ENCODE assay signal across 9 cellular contexts in genomic region chr2:235492850-235493344, GRCh38. TPM values are rescaled to one million over a fixed set of nuclear protein-coding genes. Genes with fewer than 3 reads are reported as not detected.
DNase-seq lines count a peak whose midpoint lies in the region; ATAC-seq, FAIRE-seq and TF ChIP-seq lines count a peak whose summit lies in the region.
"Had no signal": no experiment of that assay in that cellular context is flagged by ENCODE, and none has a peak within 500 bp of the region (broad histone marks: within the 10 kb centered on the region; RNA-seq: fewer than 3 reads in every experiment).

No MANE protein-coding gene starts in this region.

- H3K4me2 ChIP-seq in mammary epithelial cell (ENCODE audit: insufficient read depth, low read depth, low read length) (peak overlapping the region; percentile 76), HepG2 (ENCODE audit: low read depth, low read length) (peak overlapping the region; percentile 75)

- H3K27me3 ChIP-seq in mammary epithelial cell (ENCODE audit: insufficient read depth, low read length), result no peaks in the 10 kb centered on the region
- H3K27me3 ChIP-seq in HepG2 (ENCODE audit: control insufficient read depth in 1 of 2, insufficient read depth in 2 of 2, low read length in 2 of 2), result peaks cover 0 to 14% of the 10 kb centered on the region in 2 experiments; a peak in 2 of 5 replicates
- no peaks in the 10 kb centered on the region for H3K27me3 ChIP-seq in thoracic aorta (replicated peaks; ENCODE audit: insufficient read depth)

- ATAC-seq in HepG2 (no peak), thoracic aorta (ENCODE audit: insufficient number of reproducible peaks, low FRiP score, low read depth) (no peak), HG02970 (IDR thresholded peaks at IDR 0.05; ENCODE audit: low FRiP score, unreplicated experiment) (no peak)

- H3K9ac ChIP-seq in mammary epithelial cell (ENCODE audit: insufficient read depth, low read length) (no peak overlapping the region), HepG2 (ENCODE audit: insufficient read depth, low read depth, low read length) (no peak overlapping the region; the same call in 1 of the 2 replicates)

- peaks cover 14% of the 10 kb centered on the region for H3K4me1 ChIP-seq in mammary epithelial cell (ENCODE audit: insufficient read depth, low read length)
- H3K4me1 ChIP-seq in HepG2 (ENCODE audit: insufficient read depth, low read length), result peaks cover 39% of the 10 kb centered on the region
- H3K4me1 ChIP-seq in thoracic aorta (ENCODE audit: control insufficient read depth in 1 of 2, low read depth in 2 of 2), result peaks cover 10 to 22% of the 10 kb centered on the region in 2 donors

- no peaks in the 10 kb centered on the region for H3K9me3 Mint-ChIP-seq in T-helper 2 cell treated with Interferon-gamma antibody and Interleukin-4, amounts not matched to agents 5 μg/mL and 100 μg/mL, for 36 hours

- intact Hi-C loops in mammary epithelial cell (cut with micrococcal nuclease) (loop anchor here (10.0 kb wide), 1 partner anchor 182 kb away; no protein-coding TSS in a partner anchor), HepG2 (cut with micrococcal nuclease; ENCODE audit: unreplicated experiment) (loop anchor here (10.0 kb wide), 1 partner anchor 172 kb away; no protein-coding TSS in a partner anchor)

- H3K27ac ChIP-seq in mammary epithelial cell (ENCODE audit: insufficient read depth, low read depth, low read length), result no peak overlapping the region
- no peak overlapping the region for H3K27ac ChIP-seq in HepG2 (ENCODE audit: extremely low read length, insufficient read depth, low read length)
- peak overlapping the region; percentile 56 to 61 for H3K27ac ChIP-seq in thoracic aorta

- FAIRE-seq in HepG2 (lab: Jason Lieb, UNC), result no peak

- 69% methylated on average over 19 of the region's 27 CpGs for WGBS in mammary epithelial cell (ENCODE audit: low coverage, missing lambda C conversion rate)
- 77% methylated on average over 27 of the region's 27 CpGs for WGBS in HepG2 (ENCODE audit: low lambda C conversion rate)

- peak overlapping the region; percentile 93 for H2AFZ ChIP-seq in mammary epithelial cell (ENCODE audit: low read depth, low read length)
- H2AFZ ChIP-seq in HepG2 (ENCODE audit: low read length), result no peak overlapping the region

- dilution Hi-C loops in mammary epithelial cell (cut with HindIII; ENCODE audit: low sequenced_read_pairs), result no loop called here

- TF ChIP-seq EP300 in HepG2 (IDR thresholded peaks at IDR 0.05; ENCODE audit: low read depth in 2 of 2, low read length in 2 of 2) (no peak), HepG2 (CRISPR knock-in tag; IDR thresholded peaks at IDR 0.05; ENCODE audit: borderline replicate concordance) (no peak)

- H3K36me3 Mint-ChIP-seq in T-helper 2 cell treated with Interferon-gamma antibody and Interleukin-4, amounts not matched to agents 5 μg/mL and 100 μg/mL, for 36 hours (ENCODE audit: low read depth), result peaks cover 2% of the 10 kb centered on the region

- H3K9me3 ChIP-seq in mammary epithelial cell (replicated peaks; ENCODE audit: insufficient read depth, low read length) (no peaks in the 10 kb centered on the region), HepG2 (ENCODE audit: low read length) (no peaks in the 10 kb centered on the region; the same call in 1 of the 2 replicates), thoracic aorta (no peaks in the 10 kb centered on the region)
- H3K9me3 ChIP-seq: mucosa of descending colon had no signal

- CTCF ChIA-PET in mammary epithelial cell (lab: Charles Lee; ENCODE audit: low non-redundant PET), result no interaction called here
- CTCF ChIA-PET in HepG2 (lab: Yijun Ruan, JAX; ENCODE audit: low intra/inter-chr PET ratio, low total read pairs), result interaction anchor here (1.5 kb wide), 1 partner anchor 59 kb away, joined by 4 read pairs; no protein-coding TSS in a partner anchor

- no peak for TF ChIP-seq POLR2A in HepG2 (IDR thresholded peaks at IDR 0.05; ENCODE audit: insufficient read depth in 1 of 2, low read depth in 2 of 2, low read length in 2 of 2)

- BruUV-seq in mammary epithelial cell (replicated peaks; lab: Mats Ljungman, UMichigan) (no TSS peak), HepG2 (replicated peaks; lab: Mats Ljungman, UMichigan) (no TSS peak)

- no peak overlapping the region for H3K27ac Mint-ChIP-seq in T-helper 2 cell treated with Interferon-gamma antibody and Interleukin-4, amounts not matched to agents 5 μg/mL and 100 μg/mL, for 36 hours

- no peaks in the 10 kb centered on the region for H3K36me3 ChIP-seq in mammary epithelial cell (ENCODE audit: insufficient read depth, low read length)
- H3K36me3 ChIP-seq in HepG2 (replicated peaks in 1 of 2; ENCODE audit: control insufficient read depth in 1 of 2, insufficient read depth in 2 of 2, low read length in 2 of 2), result no peaks in the 10 kb centered on the region
- no peaks in the 10 kb centered on the region for H3K36me3 ChIP-seq in thoracic aorta

- in situ Hi-C loops in mammary epithelial cell (cut with MboI; ENCODE audit: low sequenced_read_pairs in 2 of 2), result no loop called here
- in situ Hi-C loops in HepG2 (cut with HindIII; ENCODE audit: extremely low pct_ligation_motif_present, low pct_unique_long_range_greater_than_20kb), result loop anchor here (10.0 kb wide), 1 partner anchor 358 kb away; no protein-coding TSS in a partner anchor

- peaks cover 6% of the 10 kb centered on the region for H3K4me1 Mint-ChIP-seq in T-helper 2 cell treated with Interferon-gamma antibody and Interleukin-4, amounts not matched to agents 5 μg/mL and 100 μg/mL, for 36 hours (ENCODE audit: low read depth)

- POLR2A ChIA-PET in HepG2 (lab: Yijun Ruan, JAX), result interaction anchor here (1.3 to 1.7 kb wide), 2 partner anchors 10 to 12 kb away, joined by 4 to 5 read pairs; no protein-coding TSS in a partner anchor

- no peak overlapping the region for H3K4me3 ChIP-seq in mammary epithelial cell (replicated peaks in 1 of 3; ENCODE audit: insufficient read depth in 1 of 3, low read depth in 2 of 3, low read length in 3 of 3)
- peak overlapping the region in 2 of 3 experiments; percentile 53 to 86; a peak in 4 of 6 replicates for H3K4me3 ChIP-seq in HepG2 (replicated peaks in 1 of 3; ENCODE audit: insufficient read depth in 1 of 3, low read depth in 2 of 3, low read length in 3 of 3)
- peak overlapping the region; percentile 88 for H3K4me3 ChIP-seq in thoracic aorta

- H3K27me3 Mint-ChIP-seq in T-helper 2 cell treated with Interferon-gamma antibody and Interleukin-4, amounts not matched to agents 5 μg/mL and 100 μg/mL, for 36 hours (ENCODE audit: low read depth), result peaks cover 59% of the 10 kb centered on the region

- DNase-seq in T-helper 2 cell treated with Interferon-gamma antibody and Interleukin-4, amounts not matched to agents 5 μg/mL and 100 μg/mL, for 36 hours (ENCODE audit: low spot score), result no peak
- no peak for DNase-seq in T-helper 2 cell
- DNase-seq in mammary epithelial cell, result no peak
- no peak for DNase-seq in HepG2 (ENCODE audit: low spot score)
- no peak for DNase-seq in thoracic aorta (ENCODE audit: low spot score)
- no peak for DNase-seq in NOMO-1 treated with dmso at 0.1 percent for 144 hours (lab: John Stamatoyannopoulos, UW; ENCODE audit: unreplicated experiment)
- no peak for DNase-seq in DMS153 treated with DMSO at 0.1 percent for 48 hours (lab: John Stamatoyannopoulos, UW; ENCODE audit: unreplicated experiment)

- H4K20me1 ChIP-seq in mammary epithelial cell (ENCODE audit: insufficient read depth, low read length), result no peaks in the 10 kb centered on the region
- H4K20me1 ChIP-seq in HepG2 (ENCODE audit: insufficient read depth, low read length), result peaks cover 24% of the 10 kb centered on the region

- peak overlapping the region; percentile 88 for H3K4me3 Mint-ChIP-seq in T-helper 2 cell treated with Interferon-gamma antibody and Interleukin-4, amounts not matched to agents 5 μg/mL and 100 μg/mL, for 36 hours

- TF ChIP-seq CTCF in mammary epithelial cell (conservative IDR thresholded peaks at IDR 0.05 in 1 of 2, IDR thresholded peaks at IDR 0.05 in 1 of 2; ENCODE audit: extremely low read depth in 1 of 2, insufficient read depth in 1 of 2, low read depth in 1 of 2, low read length in 2 of 2) (no peak), HepG2 (CRISPR knock-in tag; IDR thresholded peaks at IDR 0.05) (no peak), thoracic aorta (IDR thresholded peaks at IDR 0.05) (no peak)

- H3K79me2 ChIP-seq in mammary epithelial cell (ENCODE audit: insufficient read depth, low read length), result peaks cover 34% of the 10 kb centered on the region
- peaks cover 34% of the 10 kb centered on the region for H3K79me2 ChIP-seq in HepG2 (ENCODE audit: insufficient read depth, low read length)

- no peak for TF ChIP-seq RAD21 in HepG2 (CRISPR knock-in tag; IDR thresholded peaks at IDR 0.05)

RNA-seq across cellular contexts. Expression of gene AGAP1, which starts 0.9 kb away (rescaled TPM):
- total RNA-seq in mammary epithelial cell (10 to 100 TPM; 11.2 to 28.9 TPM), HepG2 (2016; rRNA removed; fragmentation: Illumina TruSeq; extraction: Trizol) (21.2 and 21.3 TPM in 2 replicates), thoracic aorta (10 to 100 TPM; 19.1 to 20.8 TPM)
- polyA plus RNA-seq in mammary epithelial cell (21.7 TPM), HepG2 (2011; rRNA removed) (27.5 and 32.7 TPM in 2 replicates)
- 58.1 TPM for polyA minus RNA-seq in mammary epithelial cell
- 15.6 and 16.1 TPM in 2 replicates for total RNA-seq in HepG2 (2016; cell fraction: cytosol; rRNA removed; fragmentation: Illumina TruSeq; extraction: Trizol; ENCODE audit: low read depth)
- 20.4 and 23.5 TPM in 2 replicates for total RNA-seq in HepG2 (2016; cell fraction: insoluble cytoplasmic fraction; rRNA removed; fragmentation: Illumina TruSeq; extraction: Trizol)
- 27.1 and 28.5 TPM in 2 replicates for total RNA-seq in HepG2 (2016; cell fraction: membrane; rRNA removed; fragmentation: Illumina TruSeq; extraction: Trizol)
- total RNA-seq in HepG2 (2016; cell fraction: nucleus; rRNA removed; fragmentation: Illumina TruSeq; extraction: Trizol), result 28.8 and 34.0 TPM in 2 replicates
- polyA plus RNA-seq in HepG2 (2011; cell fraction: cytosol; rRNA removed), result 19.3 and 22.2 TPM in 2 replicates
- polyA plus RNA-seq in HepG2 (2011; cell fraction: nucleus; rRNA removed), result 33.7 and 43.0 TPM in 2 replicates
- polyA plus RNA-seq in HepG2 (2012), result 20.5 and 29.8 TPM in 2 replicates
- 8.6 and 8.8 TPM in 2 replicates for polyA plus RNA-seq in HepG2 (2016; cell fraction: cytosol; fragmentation: Illumina TruSeq; extraction: Trizol; ENCODE audit: low read depth)
- polyA plus RNA-seq in HepG2 (2016; cell fraction: insoluble cytoplasmic fraction; fragmentation: Illumina TruSeq; extraction: Trizol; ENCODE audit: low read depth), result 21.8 and 25.4 TPM in 2 replicates
- 26.9 and 28.8 TPM in 2 replicates for polyA plus RNA-seq in HepG2 (2016; cell fraction: membrane; fragmentation: Illumina TruSeq; extraction: Trizol; ENCODE audit: low read depth)
- 22.6 and 25.2 TPM in 2 replicates for polyA plus RNA-seq in HepG2 (2016; cell fraction: nucleus; fragmentation: Illumina TruSeq; extraction: Trizol; ENCODE audit: insufficient read depth, low read depth)
- 83.1 and 137 TPM in 2 replicates for polyA minus RNA-seq in HepG2 (2011; rRNA and poly(A)+ RNA removed; ENCODE audit: low replicate concordance)
- 22.7 and 29.5 TPM in 2 replicates for polyA minus RNA-seq in HepG2 (2011; cell fraction: cytosol; rRNA and poly(A)+ RNA removed)
- 111 and 113 TPM in 2 replicates for polyA minus RNA-seq in HepG2 (2011; cell fraction: nucleus; rRNA and poly(A)+ RNA removed)

Comparison
In these comparisons a context has a peak if more than half of its experiments do, and no peak if none do; other contexts are left out.
1. H3K27ac ChIP-seq: peak in thoracic aorta (2 of 2); none in mammary epithelial cell (single experiment) and HepG2 (single experiment).
2. H3K4me3 ChIP-seq: peak in HepG2 (2 of 3) and thoracic aorta (single experiment); none in mammary epithelial cell (0 of 3).